In the genomic region with DNA sequence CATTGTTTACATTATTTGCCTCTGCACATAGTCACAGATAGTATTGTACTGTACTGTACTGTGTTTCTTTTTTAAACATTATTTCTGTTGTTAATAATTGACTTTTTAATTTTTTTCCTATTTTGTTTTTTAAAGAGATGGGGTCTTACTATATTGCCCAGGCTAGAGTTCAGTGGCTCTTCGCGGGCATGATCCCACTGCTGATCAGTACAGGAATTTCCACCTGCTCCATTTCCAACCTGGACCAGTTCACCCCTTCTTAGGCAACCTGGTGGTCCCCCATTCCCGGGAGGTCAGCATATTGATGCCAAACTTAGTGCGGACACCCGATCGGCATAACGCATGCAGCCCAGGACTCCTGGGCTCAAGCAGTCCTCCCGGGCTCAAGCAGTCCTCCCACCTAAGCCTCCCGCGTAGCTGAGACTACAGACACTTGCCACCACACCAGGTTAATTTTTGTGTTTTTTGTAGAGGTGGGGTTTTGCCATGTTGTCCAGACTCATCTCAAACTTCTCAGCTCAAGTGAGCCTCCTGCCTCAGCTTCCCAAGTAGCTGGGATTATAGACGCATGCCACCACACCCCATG, we compare ENCODE assay signal across 1 cellular context.
TF ChIP-seq lines count a peak whose summit lies in the region.

No MANE protein-coding gene starts in this region.

TF ChIP-seq in endothelial cell of umbilical vein, 7 proteins besides CTCF, POLR2A, EP300 and RAD21:
- no peak for TF ChIP-seq EZH2 (IDR thresholded peaks at IDR 0.05; ENCODE audit: borderline replicate concordance, low read depth, low read length, severe bottlenecking)
- TF ChIP-seq POLR2AphosphoS5 (IDR thresholded peaks at IDR 0.05; ENCODE audit: insufficient read depth, low read depth, low read length): no peak
- TF ChIP-seq GATA2 (IDR thresholded peaks at IDR 0.05; ENCODE audit: insufficient read depth, insufficient read length, low read depth, low read length): no peak
- no peak for TF ChIP-seq MAX (IDR thresholded peaks at IDR 0.05; ENCODE audit: insufficient read depth, insufficient read length)
- TF ChIP-seq MYC (IDR thresholded peaks at IDR 0.05; ENCODE audit: low read depth, low read length): no peak
- TF ChIP-seq JUN (IDR thresholded peaks at IDR 0.05; ENCODE audit: borderline replicate concordance, insufficient read depth, insufficient read length, low read depth): no peak
